Comparison of ENCODE assay signal across 1 cellular context in the genomic region with DNA sequence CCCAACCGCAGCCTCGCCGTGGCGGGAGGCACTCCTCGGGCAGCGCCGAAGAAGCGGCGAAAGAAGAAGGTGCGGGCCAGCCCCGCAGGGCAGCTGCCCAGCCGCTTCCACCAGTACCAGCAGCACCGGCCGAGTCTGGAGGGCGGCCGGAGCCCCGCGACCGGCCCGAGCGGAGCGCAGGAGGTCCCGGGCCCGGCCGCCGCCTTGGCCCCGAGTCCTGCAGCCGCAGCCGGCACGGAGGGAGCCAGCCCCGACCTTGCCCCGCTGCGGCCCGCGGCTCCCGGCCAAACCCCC.
A peak's percentile ranks its signal among the peaks of the same experiment; 100 is the strongest.
TF ChIP-seq lines count a peak whose summit lies in the region.

No MANE protein-coding gene starts in this region.

TF ChIP-seq in HepG2, 621 proteins besides CTCF, POLR2A, EP300 and RAD21 (continued from another document):
- no peak for TF ChIP-seq SRSF9 (IDR thresholded peaks at IDR 0.05; ENCODE audit: borderline replicate concordance, insufficient read depth, low read depth, low read length, poor library complexity, severe bottlenecking)
- TF ChIP-seq GATAD2A (CRISPR knock-in tag; IDR thresholded peaks at IDR 0.05): no peak
- TF ChIP-seq YY1 (IDR thresholded peaks at IDR 0.05; ENCODE audit: insufficient read depth, insufficient replicate concordance, low read depth, low read length): peak; percentile 15
- no peak for TF ChIP-seq EHMT2 (IDR thresholded peaks at IDR 0.05; ENCODE audit: borderline replicate concordance, low read depth, low read length)
- TF ChIP-seq AHDC1 (CRISPR knock-in tag; IDR thresholded peaks at IDR 0.05; ENCODE audit: borderline replicate concordance): no peak
- TF ChIP-seq, protein P1, sequence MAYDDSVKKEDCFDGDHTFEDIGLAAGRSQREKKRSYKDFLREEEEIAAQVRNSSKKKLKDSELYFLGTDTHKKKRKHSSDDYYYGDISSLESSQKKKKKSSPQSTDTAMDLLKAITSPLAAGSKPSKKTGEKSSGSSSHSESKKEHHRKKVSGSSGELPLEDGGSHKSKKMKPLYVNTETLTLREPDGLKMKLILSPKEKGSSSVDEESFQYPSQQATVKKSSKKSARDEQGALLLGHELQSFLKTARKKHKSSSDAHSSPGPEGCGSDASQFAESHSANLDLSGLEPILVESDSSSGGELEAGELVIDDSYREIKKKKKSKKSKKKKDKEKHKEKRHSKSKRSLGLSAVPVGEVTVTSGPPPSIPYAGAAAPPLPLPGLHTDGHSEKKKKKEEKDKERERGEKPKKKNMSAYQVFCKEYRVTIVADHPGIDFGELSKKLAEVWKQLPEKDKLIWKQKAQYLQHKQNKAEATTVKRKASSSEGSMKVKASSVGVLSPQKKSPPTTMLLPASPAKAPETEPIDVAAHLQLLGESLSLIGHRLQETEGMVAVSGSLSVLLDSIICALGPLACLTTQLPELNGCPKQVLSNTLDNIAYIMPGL (CRISPR knock-in tag; IDR thresholded peaks at IDR 0.05; ENCODE audit: borderline replicate concordance in 1 of 2, low read depth in 1 of 2): peak in 1 of 2 experiments; percentile 29; a peak in 1 of 4 replicates
